ENCODE assay signal across 10 cellular contexts in genomic region chr4:172927096-172927495, GRCh38.
"Had no signal": no experiment of that assay in that cellular context is flagged by ENCODE, and none has a peak within 500 bp of the region (broad histone marks: within the 10 kb centered on the region; RNA-seq: fewer than 3 reads in every experiment).

No MANE protein-coding gene starts in this region.

- H3K36me3 ChIP-seq: neutrophil, right atrium auricular region had no signal

- H3K27me3 ChIP-seq: neutrophil, right atrium auricular region had no signal

- DNase-seq: activated CD4-positive, alpha-beta T cell treated with anti-CD3 and anti-CD28 coated beads, Interleukin-2, amount 50 U/mL, for 1 hour; activated CD4-positive, CD25-positive, alpha-beta regulatory T cell; hypothalamus; naive thymus-derived CD8-positive, alpha-beta T cell; posterior cingulate gyrus had no signal

- H3K4me3 ChIP-seq: lung, right atrium auricular region, skin epidermis had no signal

- H3K4me1 ChIP-seq: right atrium auricular region had no signal

- H3K9me3 ChIP-seq: neutrophil, right atrium auricular region had no signal

- ATAC-seq: activated naive CD4-positive, alpha-beta T cell treated with anti-CD3 and anti-CD28 coated beads, Interleukin-2, amount 50 U/mL, for 72 hours; naive thymus-derived CD8-positive, alpha-beta T cell had no signal

- H3K27ac ChIP-seq: neutrophil, right atrium auricular region, skin epidermis had no signal
